ENCODE assay signal across 15 cellular contexts in the genomic region with DNA sequence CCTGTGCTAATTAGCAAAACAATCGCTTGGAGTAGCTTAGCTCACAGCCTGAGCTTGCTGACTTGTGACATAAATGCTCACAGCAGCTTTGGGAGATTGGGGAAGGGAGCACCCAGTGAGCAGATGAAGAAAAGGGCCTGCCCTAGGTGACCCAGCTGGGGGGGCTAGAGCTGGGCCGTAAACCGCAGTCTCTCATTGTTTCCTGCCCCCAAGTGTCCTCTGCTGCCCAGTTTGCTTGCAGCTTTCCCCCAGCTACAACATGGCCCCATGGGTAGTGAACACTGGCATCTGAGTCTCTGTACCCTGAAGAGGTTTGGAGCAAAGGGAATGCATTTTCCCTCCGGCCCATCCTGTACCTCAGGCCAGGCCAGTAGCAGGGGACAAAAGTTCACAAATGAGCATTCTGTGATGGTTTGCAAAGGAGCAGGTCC.
"Had no signal": no experiment of that assay in that cellular context is flagged by ENCODE, and none has a peak within 500 bp of the region (broad histone marks: within the 10 kb centered on the region; RNA-seq: fewer than 3 reads in every experiment).

No MANE protein-coding gene starts in this region.

- H3K36me3 ChIP-seq: brain microvascular endothelial cell, stomach, thoracic aorta, vagina had no signal

- H3K27ac ChIP-seq: brain microvascular endothelial cell, parathyroid adenoma, stomach, thoracic aorta, vagina had no signal

- H3K79me2 ChIP-seq: parathyroid adenoma had no signal

- H3K9me3 Mint-ChIP-seq: activated CD4-positive, alpha-beta T cell treated with anti-CD3 and anti-CD28 coated beads, Interleukin-2, amount 10 ng/mL, durations not matched to agents 7 days and 5 days; activated naive CD4-positive, alpha-beta T cell treated with anti-CD3 and anti-CD28 coated beads for 36 hours; dendritic cell treated with granulocyte-macrophage colony-stimulating factor and Interleukin-4, amounts not matched to agents 40 ng/mL and 50 ng/mL, for 4 days; T-helper 1 cell treated with Interleukin-12 subunit alpha and Interleukin-12 subunit beta and Interleukin-4 antibody, amounts not matched to agents 30 μg/mL and 1 μg/mL, for 36 hours had no signal

- H3K4me1 ChIP-seq: parathyroid adenoma, stomach, vagina had no signal

- ATAC-seq: left ventricle myocardium superior had no signal

- H3K27me3 ChIP-seq: brain microvascular endothelial cell, stomach, vagina had no signal

- H3K4me1 Mint-ChIP-seq: activated CD4-positive, alpha-beta T cell treated with anti-CD3 and anti-CD28 coated beads, Interleukin-2, amount 10 ng/mL, durations not matched to agents 7 days and 5 days had no signal

- H3K9ac ChIP-seq: parathyroid adenoma had no signal

- H3K27ac Mint-ChIP-seq: activated CD4-positive, alpha-beta T cell treated with anti-CD3 and anti-CD28 coated beads, Interleukin-2, amount 10 ng/mL, durations not matched to agents 7 days and 5 days; activated naive CD4-positive, alpha-beta T cell treated with anti-CD3 and anti-CD28 coated beads for 36 hours; dendritic cell treated with granulocyte-macrophage colony-stimulating factor and Interleukin-4, amounts not matched to agents 40 ng/mL and 50 ng/mL, for 4 days; T-helper 1 cell treated with Interleukin-12 subunit alpha and Interleukin-12 subunit beta and Interleukin-4 antibody, amounts not matched to agents 30 μg/mL and 1 μg/mL, for 36 hours had no signal

- H3K4me3 Mint-ChIP-seq: activated CD4-positive, alpha-beta T cell treated with anti-CD3 and anti-CD28 coated beads, Interleukin-2, amount 10 ng/mL, durations not matched to agents 7 days and 5 days; activated naive CD4-positive, alpha-beta T cell treated with anti-CD3 and anti-CD28 coated beads for 36 hours; dendritic cell treated with granulocyte-macrophage colony-stimulating factor and Interleukin-4, amounts not matched to agents 40 ng/mL and 50 ng/mL, for 4 days; T-helper 1 cell treated with Interleukin-12 subunit alpha and Interleukin-12 subunit beta and Interleukin-4 antibody, amounts not matched to agents 30 μg/mL and 1 μg/mL, for 36 hours had no signal

- H3K9me3 ChIP-seq: stomach, thoracic aorta, vagina had no signal

- H3K27me3 Mint-ChIP-seq: activated CD4-positive, alpha-beta T cell treated with anti-CD3 and anti-CD28 coated beads, Interleukin-2, amount 10 ng/mL, durations not matched to agents 7 days and 5 days; dendritic cell treated with granulocyte-macrophage colony-stimulating factor and Interleukin-4, amounts not matched to agents 40 ng/mL and 50 ng/mL, for 4 days had no signal

- H2AFZ ChIP-seq: parathyroid adenoma had no signal

- DNase-seq: activated CD4-positive, alpha-beta T cell treated with anti-CD3 and anti-CD28 coated beads, Interleukin-2, amount 10 ng/mL, durations not matched to agents 7 days and 5 days; activated CD4-positive, CD25-positive, alpha-beta regulatory T cell; activated CD8-positive, alpha-beta memory T cell treated with anti-CD3 and anti-CD28 coated beads for 24 hours; activated naive CD4-positive, alpha-beta T cell treated with anti-CD3 and anti-CD28 coated beads for 36 hours; brain microvascular endothelial cell; cerebellar nuclear complex; left ventricle myocardium superior; stimulated activated CD4-positive, alpha-beta T cell treated with anti-CD3 and anti-CD28 coated beads, Interleukin-15, amount 100 ng/mL, for 24 hours; stimulated activated CD4-positive, alpha-beta T cell treated with anti-CD3 and anti-CD28 coated beads, Interleukin-4, amount 100 ng/mL, for 24 hours; stomach had no signal

- H3K4me3 ChIP-seq: stomach, thoracic aorta, vagina had no signal
